2 cellular contexts compared by ENCODE assay signal in genomic region chr5:135020111-135020895, GRCh38.
TF ChIP-seq lines count a peak whose summit lies in the region.

No MANE protein-coding gene starts in this region.

TF ChIP-seq in SK-N-SH treated with all-trans-retinoic acid at 6 μM for 48 hours, 23 proteins besides CTCF, POLR2A, EP300 and RAD21 (continued from another document):
- TF ChIP-seq TSHZ2 (CRISPR knock-in tag; IDR thresholded peaks at IDR 0.05), result no peak

TF ChIP-seq in HEK293, 187 proteins besides CTCF, POLR2A, EP300 and RAD21 (continued from another document and continues in another):
- TF ChIP-seq ZSCAN5A (tag by site-specific recombination; IDR thresholded peaks at IDR 0.05) (no peak), ZNF391 (tag by site-specific recombination; IDR thresholded peaks at IDR 0.05; ENCODE audit: borderline replicate concordance, low read depth) (no peak), ZNF830 (tag by site-specific recombination; IDR thresholded peaks at IDR 0.05; ENCODE audit: low read depth) (no peak), PRDM2 (tag by site-specific recombination; IDR thresholded peaks at IDR 0.05; ENCODE audit: borderline replicate concordance) (no peak), ZSCAN18 (tag by site-specific recombination; IDR thresholded peaks at IDR 0.05) (no peak), ZFP41 (tag by site-specific recombination; IDR thresholded peaks at IDR 0.05; ENCODE audit: borderline replicate concordance) (no peak), ZNF791 (tag by site-specific recombination; IDR thresholded peaks at IDR 0.05) (no peak), ZNF202 (tag by site-specific recombination; IDR thresholded peaks at IDR 0.05; ENCODE audit: borderline replicate concordance) (no peak), ZNF664 (tag by site-specific recombination; IDR thresholded peaks at IDR 0.05) (no peak), ZNF280D (tag by site-specific recombination; IDR thresholded peaks at IDR 0.05) (no peak), ZNF311 (tag by site-specific recombination; IDR thresholded peaks at IDR 0.05; ENCODE audit: borderline replicate concordance) (no peak), SP7 (tag by site-specific recombination; IDR thresholded peaks at IDR 0.05) (no peak), KLF9 (tag by site-specific recombination; IDR thresholded peaks at IDR 0.05; ENCODE audit: low read depth) (no peak), ZNF18 (tag by site-specific recombination; IDR thresholded peaks at IDR 0.05) (no peak), INSM2 (tag by site-specific recombination; IDR thresholded peaks at IDR 0.05) (no peak), ZSCAN4 (tag by site-specific recombination; IDR thresholded peaks at IDR 0.05) (0 out of 2 replicates have a peak, but pooled peaks have one; percentile 19), PRDM4 (tag by site-specific recombination; IDR thresholded peaks at IDR 0.05) (no peak), ZBTB20 (tag by site-specific recombination; IDR thresholded peaks at IDR 0.05) (no peak), ZNF692 (tag by site-specific recombination; IDR thresholded peaks at IDR 0.05) (peak; percentile 78), ZNF341 (tag by site-specific recombination; IDR thresholded peaks at IDR 0.05; ENCODE audit: low read depth) (no peak), PRDM1 (tag by site-specific recombination; IDR thresholded peaks at IDR 0.05) (no peak), ZBTB11 (tag by site-specific recombination; conservative IDR thresholded peaks at IDR 0.05; ENCODE audit: low read depth) (no peak)
